ENCODE assay signal across 8 cellular contexts in genomic region chr11:122781378-122782040, GRCh38. TPM values are rescaled to one million over a fixed set of nuclear protein-coding genes. Genes with fewer than 3 reads are reported as not detected.
DNase-seq lines count a peak whose midpoint lies in the region; ATAC-seq, FAIRE-seq and TF ChIP-seq lines count a peak whose summit lies in the region.

No MANE protein-coding gene starts in this region.

- H3K4me1 ChIP-seq in osteoblast (ENCODE audit: insufficient read depth, low read length) (peaks cover 31% of the 10 kb centered on the region), thyroid gland (peaks cover 0 to 6% of the 10 kb centered on the region in 2 donors)

- peaks cover 22% of the 10 kb centered on the region for H3K79me2 ChIP-seq in osteoblast (ENCODE audit: insufficient read depth, low read length)

- no peaks in the 10 kb centered on the region for H3K9me3 ChIP-seq in osteoblast (ENCODE audit: low read depth, low read length)
- no peaks in the 10 kb centered on the region for H3K9me3 ChIP-seq in thyroid gland

- peak overlapping the region; percentile 1 for H2AFZ ChIP-seq in osteoblast (ENCODE audit: low read length)

- no peak for FAIRE-seq in frontal cortex (lab: Jason Lieb, UNC)

- peaks cover 43% of the 10 kb centered on the region for H3K36me3 ChIP-seq in osteoblast (ENCODE audit: insufficient read depth, low read length)
- no peaks in the 10 kb centered on the region for H3K36me3 ChIP-seq in thyroid gland

- intact Hi-C loops in thyroid gland (cut with DNase I): loop anchor here (2.0 kb wide), 2 partner anchors 147 to 199 kb away; no protein-coding TSS in a partner anchor

- no peak overlapping the region for H3K4me2 ChIP-seq in osteoblast (ENCODE audit: insufficient read depth, low read length)

- peak overlapping the region; percentile 27 for H3K27ac ChIP-seq in osteoblast (ENCODE audit: low read depth, low read length)
- H3K27ac ChIP-seq in thyroid gland: no peak overlapping the region

- peak; percentile 88 for TF ChIP-seq CTCF in LNCAP (IDR thresholded peaks at IDR 0.05)
- peak; percentile 96 for TF ChIP-seq CTCF in osteoblast (IDR thresholded peaks at IDR 0.05; ENCODE audit: extremely low read depth, low read depth, low read length)
- peak; percentile 82 to 96 (median 91) for TF ChIP-seq CTCF in thyroid gland (IDR thresholded peaks at IDR 0.05)

- no peak overlapping the region for H3K4me3 ChIP-seq in osteoblast (ENCODE audit: insufficient read depth, low read length)
- H3K4me3 ChIP-seq in thyroid gland (replicated peaks in 1 of 3): no peak overlapping the region

- peak; percentile 51 for DNase-seq in CMK (ENCODE audit: low read depth)
- peak; percentile 7 to 56 for DNase-seq in SHP77 (lab: John Stamatoyannopoulos, UW)
- DNase-seq in activated effector memory CD4-positive, alpha-beta T cell treated with Interleukin-2 at 50 U/mL for 16 hours: peak; percentile 52
- DNase-seq in frontal cortex (ENCODE audit: low spot score in 2 of 2): peak; percentile 41 to 77
- peak; percentile 91 for DNase-seq in osteoblast (ENCODE audit: insufficient read length, low spot score, missing footprints)
- DNase-seq in thyroid gland: peak; percentile 91 to 92

- no peaks in the 10 kb centered on the region for H4K20me1 ChIP-seq in osteoblast (ENCODE audit: insufficient read depth, low read length)

- TF ChIP-seq POLR2A in thyroid gland (IDR thresholded peaks at IDR 0.05): no peak

- WGBS in thyroid gland, 2 donors: 20 to 49% methylated on average over 4 to 12 of the region's 12 CpGs

- peak; percentile 72 for ATAC-seq in GM21423 (IDR thresholded peaks at IDR 0.05; ENCODE audit: unreplicated experiment)

- no peaks in the 10 kb centered on the region for H3K27me3 ChIP-seq in osteoblast (ENCODE audit: insufficient read depth, low read length)
- no peaks in the 10 kb centered on the region for H3K27me3 ChIP-seq in thyroid gland

RNA-seq across cellular contexts. Expression of gene CRTAM, which starts 56.8 kb away (rescaled TPM):
- total RNA-seq in frontal cortex (0.41 TPM), osteoblast (0.59 and 1.1 TPM in 2 replicates), thyroid gland (under 1 TPM in 1 of 4 donors, not detected in 3; 0.45 TPM)

Comparison
In these comparisons a context has a peak if more than half of its experiments do, and no peak if none do; other contexts are left out.
1. DNase-seq: peak in every context shown above with its lines; median percentile 92 in thyroid gland; 91 in osteoblast; 59 in frontal cortex; 52 in activated effector memory CD4-positive, alpha-beta T cell treated with Interleukin-2 at 50 U/mL for 16 hours; 51 in CMK; 32 in SHP77.